In the genomic region with DNA sequence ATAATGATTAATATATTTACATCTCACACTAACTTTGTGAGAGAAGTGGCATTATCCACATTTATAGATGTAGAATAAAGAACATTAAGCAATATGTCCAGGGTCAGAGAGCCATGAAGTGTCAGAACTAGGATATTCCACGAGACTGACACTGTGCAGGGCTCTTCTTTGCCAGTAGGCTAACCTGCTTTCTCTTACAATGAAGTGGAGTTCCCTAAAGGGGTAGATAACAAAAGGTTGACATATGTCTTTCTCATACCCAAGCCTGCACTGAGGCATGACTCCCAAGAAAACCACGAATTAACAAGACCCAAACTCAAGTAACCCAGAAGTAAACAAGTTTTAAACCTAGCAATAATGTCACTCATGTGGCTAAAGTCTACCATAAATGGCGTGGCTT, we compare ENCODE assay signal across 16 cellular contexts.
DNase-seq lines count a peak whose midpoint lies in the region; ATAC-seq lines count a peak whose summit lies in the region.
"Had no signal": no experiment of that assay in that cellular context is flagged by ENCODE, and none has a peak within 500 bp of the region (broad histone marks: within the 10 kb centered on the region; RNA-seq: fewer than 3 reads in every experiment).

No MANE protein-coding gene starts in this region.

- H3K27ac Mint-ChIP-seq in activated T-cell treated with anti-CD3 and anti-CD28 coated beads, Interleukin-2, amount 50 U/mL, for 72 hours, result no peak overlapping the region
- H3K27ac Mint-ChIP-seq in activated CD8-positive, alpha-beta T cell treated with anti-CD3 and anti-CD28 coated beads, Interleukin-2, amount 10 ng/mL, durations not matched to agents 7 days and 5 days, result no peak overlapping the region
- H3K27ac Mint-ChIP-seq: B cell; CD4-positive, alpha-beta T cell; H9 had no signal

- no peaks in the 10 kb centered on the region for H3K36me3 Mint-ChIP-seq in activated T-cell treated with anti-CD3 and anti-CD28 coated beads, Interleukin-2, amount 50 U/mL, for 72 hours (ENCODE audit: insufficient read depth in 2 of 2)
- peaks cover 7% of the 10 kb centered on the region for H3K36me3 Mint-ChIP-seq in activated T-cell treated with anti-CD3 and anti-CD28 coated beads, Interleukin-2, amount 50 U/mL, for 4 hours (ENCODE audit: insufficient read depth)
- H3K36me3 Mint-ChIP-seq in activated CD8-positive, alpha-beta T cell treated with anti-CD3 and anti-CD28 coated beads, Interleukin-2, amount 10 ng/mL, durations not matched to agents 7 days and 5 days (ENCODE audit: low read depth), result no peaks in the 10 kb centered on the region

- no peak for DNase-seq in activated T-cell treated with anti-CD3 and anti-CD28 coated beads, Interleukin-2, amount 50 U/mL, for 72 hours
- no peak for DNase-seq in activated T-cell treated with anti-CD3 and anti-CD28 coated beads, Interleukin-2, amount 50 U/mL, for 4 hours
- DNase-seq in M059J (ENCODE audit: low read depth), result peak; percentile 60
- no peak for DNase-seq in activated CD8-positive, alpha-beta T cell treated with anti-CD3 and anti-CD28 coated beads, Interleukin-2, amount 10 ng/mL, durations not matched to agents 7 days and 5 days
- no peak for DNase-seq in stimulated activated naive CD8-positive, alpha-beta T cell treated with anti-CD3 and anti-CD28 coated beads, Interleukin-15, Interleukin-2, amounts not matched to agents 100 U/mL and 50 U/mL, for 24 hours
- no peak for DNase-seq in stimulated activated CD4-positive, alpha-beta T cell treated with anti-CD3 and anti-CD28 coated beads, Interleukin-15, amount 100 ng/mL, for 24 hours
- DNase-seq: Calu3; CD4-positive, alpha-beta T cell; H9; NCI-H1092; NCI-H2107; NCI-H510A; NCI-H82; SIG-M5 had no signal

- POLR2A ChIA-PET in activated CD8-positive, alpha-beta T cell treated with anti-CD3 and anti-CD28 coated beads, Interleukin-2, amount 10 ng/mL, durations not matched to agents 7 days and 5 days (lab: Charles Lee), result no interaction called here

- peak; percentile 41 to 79 for ATAC-seq in activated T-cell treated with anti-CD3 and anti-CD28 coated beads, Interleukin-2, amount 50 U/mL, for 72 hours (replicated peaks in 1 of 2)
- no peak for ATAC-seq in activated T-cell treated with anti-CD3 and anti-CD28 coated beads, Interleukin-2, amount 50 U/mL, for 4 hours
- ATAC-seq in activated CD8-positive, alpha-beta T cell treated with anti-CD3 and anti-CD28 coated beads, Interleukin-2, amount 10 ng/mL, durations not matched to agents 7 days and 5 days, result peak; percentile 57
- peak; percentile 32 for ATAC-seq in stimulated activated naive CD8-positive, alpha-beta T cell treated with anti-CD3 and anti-CD28 coated beads, Interleukin-15, Interleukin-2, amounts not matched to agents 100 U/mL and 50 U/mL, for 24 hours
- ATAC-seq in GM18519 (IDR thresholded peaks at IDR 0.05; ENCODE audit: low FRiP score, unreplicated experiment), result no peak

- peaks cover 0 to 3% of the 10 kb centered on the region in 2 donors for H3K9me3 Mint-ChIP-seq in activated T-cell treated with anti-CD3 and anti-CD28 coated beads, Interleukin-2, amount 50 U/mL, for 72 hours
- no peaks in the 10 kb centered on the region for H3K9me3 Mint-ChIP-seq in activated T-cell treated with anti-CD3 and anti-CD28 coated beads, Interleukin-2, amount 50 U/mL, for 4 hours
- H3K9me3 Mint-ChIP-seq in activated CD8-positive, alpha-beta T cell treated with anti-CD3 and anti-CD28 coated beads, Interleukin-2, amount 10 ng/mL, durations not matched to agents 7 days and 5 days (ENCODE audit: insufficient read depth), result no peaks in the 10 kb centered on the region
- H3K9me3 Mint-ChIP-seq: CD4-positive, alpha-beta T cell; H9 had no signal

- H3K4me1 Mint-ChIP-seq in activated T-cell treated with anti-CD3 and anti-CD28 coated beads, Interleukin-2, amount 50 U/mL, for 72 hours (ENCODE audit: low read depth), result peaks cover 26% of the 10 kb centered on the region
- H3K4me1 Mint-ChIP-seq in activated T-cell treated with anti-CD3 and anti-CD28 coated beads, Interleukin-2, amount 50 U/mL, for 4 hours (ENCODE audit: low read depth), result peaks cover 19% of the 10 kb centered on the region
- peaks cover 8% of the 10 kb centered on the region for H3K4me1 Mint-ChIP-seq in activated CD8-positive, alpha-beta T cell treated with anti-CD3 and anti-CD28 coated beads, Interleukin-2, amount 10 ng/mL, durations not matched to agents 7 days and 5 days (ENCODE audit: low read depth)
- H3K4me1 Mint-ChIP-seq: B cell, H9 had no signal

- CTCF ChIA-PET in activated CD8-positive, alpha-beta T cell treated with anti-CD3 and anti-CD28 coated beads, Interleukin-2, amount 10 ng/mL, durations not matched to agents 7 days and 5 days (lab: Charles Lee), result interaction anchor here (1.1 kb wide), 1 partner anchor 110 kb away, joined by 5 read pairs; no protein-coding TSS in a partner anchor

- H3K4me3 Mint-ChIP-seq in activated T-cell treated with anti-CD3 and anti-CD28 coated beads, Interleukin-2, amount 50 U/mL, for 72 hours, result no peak overlapping the region
- no peak overlapping the region for H3K4me3 Mint-ChIP-seq in activated T-cell treated with anti-CD3 and anti-CD28 coated beads, Interleukin-2, amount 50 U/mL, for 4 hours
- H3K4me3 Mint-ChIP-seq in activated CD8-positive, alpha-beta T cell treated with anti-CD3 and anti-CD28 coated beads, Interleukin-2, amount 10 ng/mL, durations not matched to agents 7 days and 5 days, result no peak overlapping the region
- H3K4me3 Mint-ChIP-seq: B cell; CD4-positive, alpha-beta T cell; H9 had no signal

- H3K27me3 Mint-ChIP-seq in activated T-cell treated with anti-CD3 and anti-CD28 coated beads, Interleukin-2, amount 50 U/mL, for 72 hours (ENCODE audit: low read depth), result no peaks in the 10 kb centered on the region
- no peaks in the 10 kb centered on the region for H3K27me3 Mint-ChIP-seq in activated T-cell treated with anti-CD3 and anti-CD28 coated beads, Interleukin-2, amount 50 U/mL, for 4 hours (ENCODE audit: low read depth)
- no peaks in the 10 kb centered on the region for H3K27me3 Mint-ChIP-seq in activated CD8-positive, alpha-beta T cell treated with anti-CD3 and anti-CD28 coated beads, Interleukin-2, amount 10 ng/mL, durations not matched to agents 7 days and 5 days (ENCODE audit: low read depth)
- H3K27me3 Mint-ChIP-seq: B cell; CD4-positive, alpha-beta T cell had no signal

Comparison
In these comparisons a context has a peak if more than half of its experiments do, and no peak if none do; other contexts are left out.
1. ATAC-seq: peak in activated T-cell treated with anti-CD3 and anti-CD28 coated beads, Interleukin-2, amount 50 U/mL, for 72 hours (2 of 2), activated CD8-positive, alpha-beta T cell treated with anti-CD3 and anti-CD28 coated beads, Interleukin-2, amount 10 ng/mL, durations not matched to agents 7 days and 5 days (single experiment) and stimulated activated naive CD8-positive, alpha-beta T cell treated with anti-CD3 and anti-CD28 coated beads, Interleukin-15, Interleukin-2, amounts not matched to agents 100 U/mL and 50 U/mL, for 24 hours (single experiment); none in activated T-cell treated with anti-CD3 and anti-CD28 coated beads, Interleukin-2, amount 50 U/mL, for 4 hours (0 of 2) and GM18519 (single experiment).